In genomic region chr3:36595531-36595930, GRCh38 we compare ENCODE assay signal across 20 cellular contexts.
DNase-seq lines count a peak whose midpoint lies in the region; ATAC-seq, FAIRE-seq and TF ChIP-seq lines count a peak whose summit lies in the region.
"Had no signal": no experiment of that assay in that cellular context is flagged by ENCODE, and none has a peak within 500 bp of the region (broad histone marks: within the 10 kb centered on the region; RNA-seq: fewer than 3 reads in every experiment).

No MANE protein-coding gene starts in this region.

- no peaks in the 10 kb centered on the region for H3K4me1 ChIP-seq in GM23338 (ENCODE audit: insufficient read depth)
- H3K4me1 ChIP-seq: Caco-2 had no signal

- no peaks in the 10 kb centered on the region for H3K4me1 Mint-ChIP-seq in GM23338
- H3K4me1 Mint-ChIP-seq: B cell; CD4-positive, CD25-positive, alpha-beta regulatory T cell had no signal

- H3K4me2 ChIP-seq in GM23338 = no peak overlapping the region
- H3K4me2 ChIP-seq: BLaER1 had no signal

- H2AFZ ChIP-seq in GM23338 = peak overlapping the region; percentile 10; the same call in 1 of the 2 replicates

- no peak for ATAC-seq in GM23338
- no peak for ATAC-seq in HG03432 (IDR thresholded peaks at IDR 0.05; ENCODE audit: unreplicated experiment)
- ATAC-seq: CD8-positive, alpha-beta T cell had no signal

- H3K4me3 Mint-ChIP-seq in GM23338 = no peak overlapping the region
- H3K4me3 Mint-ChIP-seq: B cell; CD4-positive, CD25-positive, alpha-beta regulatory T cell; CD8-positive, alpha-beta T cell had no signal

- FAIRE-seq in urothelium cell line (lab: Jason Lieb, UNC) = no peak
- FAIRE-seq: G401.6, GM12892, H1 had no signal

- TF ChIP-seq CTCF in GM23338 (conservative IDR thresholded peaks at IDR 0.05; ENCODE audit: low read depth in 2 of 2) = no peak

- no peaks in the 10 kb centered on the region; the same call in 2 of the 3 replicates for H3K9me3 Mint-ChIP-seq in GM23338
- H3K9me3 Mint-ChIP-seq: CD8-positive, alpha-beta T cell had no signal

- DNase-seq in GM23338 (ENCODE audit: low spot score) (no peak), dedifferentiated amniotic fluid mesenchymal stem cell (ENCODE audit: extremely low spot score) (peak; percentile 19), fibroblast of peridontal ligament (ENCODE audit: extremely low read depth) (peak; percentile 34), urothelium cell line (ENCODE audit: low spot score) (no peak)
- no peak for DNase-seq in stimulated activated CD8-positive, alpha-beta memory T cell treated with anti-CD3 and anti-CD28 coated beads, Interleukin-4, amount 100 ng/mL, for 48 hours
- DNase-seq: 8988T; Caco-2; CD4-positive, CD25-positive, alpha-beta regulatory T cell; CD8-positive, alpha-beta T cell; DMS153; DND-41; H7; HCEC 1CT had no signal

- H3K27me3 ChIP-seq in GM23338 (ENCODE audit: insufficient read depth) = no peaks in the 10 kb centered on the region
- H3K27me3 ChIP-seq: BLaER1 had no signal

- no peak overlapping the region for H3K4me3 ChIP-seq in GM23338
- H3K4me3 ChIP-seq: BLaER1 had no signal

- no peaks in the 10 kb centered on the region for H4K20me1 ChIP-seq in GM23338 (replicated peaks; ENCODE audit: insufficient read depth)
- H4K20me1 ChIP-seq: BLaER1 had no signal

- H3K79me2 ChIP-seq in GM23338 (replicated peaks; ENCODE audit: insufficient read depth) = no peaks in the 10 kb centered on the region

- no peak overlapping the region for H3K27ac ChIP-seq in GM23338 (ENCODE audit: low read depth)
- H3K27ac ChIP-seq: BLaER1, C4-2B had no signal

- no peaks in the 10 kb centered on the region for H3K36me3 ChIP-seq in GM23338 (ENCODE audit: insufficient read depth)
- H3K36me3 ChIP-seq: BLaER1 had no signal

- no peaks in the 10 kb centered on the region for H3F3A ChIP-seq in GM23338 (replicated peaks; ENCODE audit: low read depth)

- no peaks in the 10 kb centered on the region for H3K36me3 Mint-ChIP-seq in GM23338 (ENCODE audit: low read depth)
- H3K36me3 Mint-ChIP-seq: CD4-positive, CD25-positive, alpha-beta regulatory T cell; CD8-positive, alpha-beta T cell had no signal

- H3K27me3 Mint-ChIP-seq in GM23338 (ENCODE audit: insufficient read depth, low read depth, poor library complexity) = no peaks in the 10 kb centered on the region
- H3K27me3 Mint-ChIP-seq: B cell; CD4-positive, CD25-positive, alpha-beta regulatory T cell had no signal

- H3K27ac Mint-ChIP-seq in GM23338 = no peak overlapping the region
- H3K27ac Mint-ChIP-seq: B cell; CD4-positive, CD25-positive, alpha-beta regulatory T cell; CD8-positive, alpha-beta T cell had no signal

- H3K9me2 ChIP-seq in GM23338 (ENCODE audit: insufficient read depth) = no peaks in the 10 kb centered on the region

TF ChIP-seq in GM23338, 12 proteins besides CTCF, POLR2A, EP300 and RAD21:
- TF ChIP-seq JUNB (IDR thresholded peaks at IDR 0.05; ENCODE audit: unreplicated experiment) = no peak
- no peak for TF ChIP-seq CREB1 (CRISPR knock-in tag; IDR thresholded peaks at IDR 0.05; ENCODE audit: low read depth)

Comparison
In these comparisons a context has a peak if more than half of its experiments do, and no peak if none do; other contexts are left out.
1. DNase-seq: peak in dedifferentiated amniotic fluid mesenchymal stem cell (single experiment) and fibroblast of peridontal ligament (single experiment); none in GM23338 (single experiment), stimulated activated CD8-positive, alpha-beta memory T cell treated with anti-CD3 and anti-CD28 coated beads, Interleukin-4, amount 100 ng/mL, for 48 hours (single experiment) and urothelium cell line (single experiment).